Comparison of ENCODE assay signal across 23 cellular contexts in the genomic region with DNA sequence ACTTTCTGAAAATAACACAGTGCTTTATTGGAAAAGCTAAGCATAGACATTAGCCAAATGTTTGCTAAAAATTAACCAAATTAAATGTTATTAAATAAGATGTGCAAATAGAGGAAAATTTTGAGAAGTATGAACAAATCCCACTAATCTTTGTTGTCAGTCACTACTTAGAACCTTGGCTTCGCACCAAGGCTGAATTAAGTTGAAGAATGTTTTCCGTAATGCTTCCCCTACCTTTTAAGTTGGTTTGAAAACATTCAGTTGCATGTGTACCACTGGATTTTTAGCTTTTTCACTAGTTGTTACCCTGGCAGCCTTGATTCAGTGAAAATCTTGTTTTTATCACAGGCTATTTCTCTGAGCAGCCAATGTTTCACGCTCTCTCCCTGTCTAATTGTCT. TPM values are rescaled to one million over a fixed set of nuclear protein-coding genes. Genes with fewer than 3 reads are reported as not detected.
DNase-seq lines count a peak whose midpoint lies in the region; FAIRE-seq and TF ChIP-seq lines count a peak whose summit lies in the region.
"Had no signal": no experiment of that assay in that cellular context is flagged by ENCODE, and none has a peak within 500 bp of the region (broad histone marks: within the 10 kb centered on the region; RNA-seq: fewer than 3 reads in every experiment).

No MANE protein-coding gene starts in this region.

- no peaks in the 10 kb centered on the region for H3K27me3 ChIP-seq in CD8-positive, alpha-beta memory T cell (ENCODE audit: insufficient read depth, low read length, poor library complexity, severe bottlenecking)
- H3K27me3 ChIP-seq in adrenal gland = no peaks in the 10 kb centered on the region
- H3K27me3 ChIP-seq in H9 (ENCODE audit: insufficient read depth, low read length) = no peaks in the 10 kb centered on the region
- H3K27me3 ChIP-seq: heart left ventricle had no signal

- TF ChIP-seq CTCF in adrenal gland (IDR thresholded peaks at IDR 0.05) (no peak), H9 (conservative IDR thresholded peaks at IDR 0.05) (no peak)

- H2BK20ac ChIP-seq in H9 (ENCODE audit: low read depth, low read length, poor library complexity, severe bottlenecking) = no peak overlapping the region

- no peak overlapping the region for H2BK5ac ChIP-seq in H9 (ENCODE audit: insufficient read length, low read length)

- no peak for TF ChIP-seq POLR2A in adrenal gland (IDR thresholded peaks at IDR 0.05)

- no peak overlapping the region for H4K91ac ChIP-seq in H9 (ENCODE audit: insufficient read length, low read depth, low read length)

- H3K4me3 Mint-ChIP-seq in CD8-positive, alpha-beta memory T cell = no peak overlapping the region
- no peak overlapping the region for H3K4me3 Mint-ChIP-seq in H9
- H3K4me3 Mint-ChIP-seq: activated naive CD8-positive, alpha-beta T cell treated with anti-CD3 and anti-CD28 coated beads, Interleukin-2, amount 10 ng/mL, durations not matched to agents 7 days and 5 days; activated T-cell treated with anti-CD3 and anti-CD28 coated beads, Interleukin-2, amount 50 U/mL, for 4 hours; CD8-positive, alpha-beta T cell; mesothelial cell of epicardium; nephron progenitor cell; type B pancreatic cell had no signal

- no peak overlapping the region for H3K4ac ChIP-seq in H9 (ENCODE audit: low read depth, low read length)

- H3K14ac ChIP-seq in H9 (ENCODE audit: insufficient read depth, low read length) = no peak overlapping the region

- no peak overlapping the region for H4K8ac ChIP-seq in H9 (replicated peaks; ENCODE audit: insufficient read length, low read depth, low read length)

- H4K20me1 ChIP-seq in H9 (ENCODE audit: control insufficient read depth, insufficient read depth, insufficient read length) = no peaks in the 10 kb centered on the region

- WGBS in adrenal gland, 4 donors = 48 to 62% (median 53%) methylated on average over 3 of the region's 3 CpGs
- no CpG with 5 or more reads among the region's 3 CpGs for WGBS in H9 (ENCODE audit: extremely low coverage, insufficient read length, low lambda C conversion rate)

- no peaks in the 10 kb centered on the region for H3K9me3 Mint-ChIP-seq in CD8-positive, alpha-beta memory T cell
- peaks cover 2 to 3% of the 10 kb centered on the region in 2 experiments; a peak in 1 of 5 replicates for H3K9me3 Mint-ChIP-seq in H9
- H3K9me3 Mint-ChIP-seq: immature natural killer cell had no signal

- H3K27me3 Mint-ChIP-seq in CD8-positive, alpha-beta memory T cell = no peaks in the 10 kb centered on the region
- H3K27me3 Mint-ChIP-seq in H9 (ENCODE audit: low read depth) = no peaks in the 10 kb centered on the region
- H3K27me3 Mint-ChIP-seq: activated naive CD8-positive, alpha-beta T cell treated with anti-CD3 and anti-CD28 coated beads, Interleukin-2, amount 10 ng/mL, durations not matched to agents 7 days and 5 days; type B pancreatic cell had no signal

- H3K4me1 Mint-ChIP-seq in CD8-positive, alpha-beta memory T cell = peaks cover 27 to 64% (median 59%) of the 10 kb centered on the region in 3 donors
- peaks cover 53 to 56% of the 10 kb centered on the region in 2 experiments for H3K4me1 Mint-ChIP-seq in H9

- intact Hi-C loops in adrenal gland (cut with DNase I) = no loop called here

- no peaks in the 10 kb centered on the region for H3K79me1 ChIP-seq in H9 (ENCODE audit: insufficient read depth, low read depth, low read length, poor library complexity, severe bottlenecking)

- H3K36me3 ChIP-seq in CD8-positive, alpha-beta memory T cell (ENCODE audit: insufficient read depth, low read length) = no peaks in the 10 kb centered on the region
- no peaks in the 10 kb centered on the region for H3K36me3 ChIP-seq in adrenal gland (replicated peaks in 1 of 2)
- H3K36me3 ChIP-seq: heart left ventricle had no signal

- no peak overlapping the region for H3K4me2 ChIP-seq in H9 (ENCODE audit: insufficient read depth, insufficient read length, low read length)

- no peaks in the 10 kb centered on the region for H3K23me2 ChIP-seq in H9 (ENCODE audit: insufficient read length, low read depth, low read length, poor library complexity, severe bottlenecking)

- no peak for DNase-seq in CD8-positive, alpha-beta memory T cell
- peak in 2 of 7 donors; percentile 16 to 24 for DNase-seq in adrenal gland
- DNase-seq in substantia nigra (lab: John Stamatoyannopoulos, UW) = no peak
- no peak for DNase-seq in H9
- DNase-seq in activated CD4-positive, alpha-beta T cell treated with anti-CD3 and anti-CD28 coated beads, Interleukin-2, amount 50 U/mL, for 48 hours = no peak
- DNase-seq in GM19238 (ENCODE audit: insufficient read length, low spot score) = no peak
- no peak for DNase-seq in SKM-1 treated with dmso at 0.1 percent for 144 hours (lab: John Stamatoyannopoulos, UW; ENCODE audit: unreplicated experiment)
- DNase-seq: activated naive CD8-positive, alpha-beta T cell treated with anti-CD3 and anti-CD28 coated beads, Interleukin-2, amount 10 ng/mL, durations not matched to agents 7 days and 5 days; activated T-cell treated with anti-CD3 and anti-CD28 coated beads, Interleukin-2, amount 50 U/mL, for 4 hours; CD8-positive, alpha-beta T cell; central memory CD4-positive, alpha-beta T cell; effector memory CD4-positive, alpha-beta T cell; heart left ventricle; immature natural killer cell; NCI-H1694 treated with DMSO at 0.1 percent for 48 hours; NCI-H446 treated with DMSO at 0.1 percent for 48 hours; nephron progenitor cell; stimulated activated CD4-positive, alpha-beta T cell treated with anti-CD3 and anti-CD28 coated beads, Interleukin-12 subunit alpha, Interleukin-12 subunit beta, amount 100 ng/mL, for 4 hours; SW 1271 had no signal

- H3K9me3 ChIP-seq in CD8-positive, alpha-beta memory T cell (ENCODE audit: low read length) = no peaks in the 10 kb centered on the region
- H3K9me3 ChIP-seq in adrenal gland (replicated peaks in 1 of 3) (no peaks in the 10 kb centered on the region), H9 (ENCODE audit: control insufficient read depth, low read depth, low read length) (no peaks in the 10 kb centered on the region)
- H3K9me3 ChIP-seq: heart left ventricle had no signal

- peak; percentile 92 for FAIRE-seq in islet of Langerhans (lab: Jason Lieb, UNC)
- FAIRE-seq: K562 had no signal

- H3K27ac ChIP-seq in CD8-positive, alpha-beta memory T cell (ENCODE audit: low read depth, low read length) = no peak overlapping the region
- H3K27ac ChIP-seq in adrenal gland (peak overlapping the region; percentile 11 to 68 (median 47)), substantia nigra (ENCODE audit: low read depth, low read length, poor library complexity, severe bottlenecking) (peak overlapping the region; percentile 58), H9 (ENCODE audit: insufficient read length, low read depth, low read length) (no peak overlapping the region)

- peaks cover 6 to 17% (median 17%) of the 10 kb centered on the region in 3 donors for H3K36me3 Mint-ChIP-seq in CD8-positive, alpha-beta memory T cell
- H3K36me3 Mint-ChIP-seq in H9 (ENCODE audit: insufficient read depth in 1 of 3, low read depth in 3 of 3) = peaks cover 2 to 11% (median 4%) of the 10 kb centered on the region in 3 experiments; a peak in 6 of 7 replicates

- no peak overlapping the region for H3K9ac ChIP-seq in H9 (ENCODE audit: extremely low read depth, insufficient read length, low read length)

- no peak overlapping the region for H2AFZ ChIP-seq in H9 (ENCODE audit: low read length)

- H3K79me2 ChIP-seq in H9 (ENCODE audit: insufficient read depth, low read length) = no peaks in the 10 kb centered on the region

- H3T11ph ChIP-seq in H9 (ENCODE audit: low read length) = no peak overlapping the region

- no peak overlapping the region for H2BK12ac ChIP-seq in H9 (ENCODE audit: insufficient read length, low read depth, low read length)

- no peak overlapping the region for H3K4me3 ChIP-seq in CD8-positive, alpha-beta memory T cell (ENCODE audit: low read length)
- H3K4me3 ChIP-seq in adrenal gland = no peak overlapping the region
- H3K4me3 ChIP-seq: heart left ventricle, K562 had no signal

- no peak overlapping the region for H2AK5ac ChIP-seq in H9 (ENCODE audit: insufficient read length, low read length)

- no peak overlapping the region for H2BK15ac ChIP-seq in H9 (ENCODE audit: low read depth, low read length)

- H3K56ac ChIP-seq in H9 (ENCODE audit: insufficient read length, low read depth, low read length) = no peak overlapping the region

- H4K5ac ChIP-seq in H9 (ENCODE audit: insufficient read length, low read depth, low read length) = no peak overlapping the region

- no peak overlapping the region for H2BK120ac ChIP-seq in H9 (ENCODE audit: low read depth, low read length, poor library complexity, severe bottlenecking)

- CTCF ChIA-PET in CD8-positive, alpha-beta memory T cell (lab: Charles Lee) = no interaction called here

- H3K23ac ChIP-seq in H9 (ENCODE audit: insufficient read length, low read depth, low read length) = no peak overlapping the region

- POLR2A ChIA-PET in CD8-positive, alpha-beta memory T cell (lab: Charles Lee) = interaction anchor here (0.6 to 0.7 kb wide), 2 partner anchors 16 to 280 kb away, joined by 3 read pairs; no protein-coding TSS in a partner anchor

- H3K27ac Mint-ChIP-seq in CD8-positive, alpha-beta memory T cell = peak overlapping the region in 7 of 8 donors; percentile 17 to 75 (median 31)
- no peak overlapping the region for H3K27ac Mint-ChIP-seq in H9
- H3K27ac Mint-ChIP-seq: activated naive CD8-positive, alpha-beta T cell treated with anti-CD3 and anti-CD28 coated beads, Interleukin-2, amount 10 ng/mL, durations not matched to agents 7 days and 5 days; CD8-positive, alpha-beta T cell; mesothelial cell of epicardium; nephron progenitor cell; type B pancreatic cell had no signal

- peaks cover 11% of the 10 kb centered on the region for H3K4me1 ChIP-seq in CD8-positive, alpha-beta memory T cell (ENCODE audit: insufficient read depth, low read length)
- H3K4me1 ChIP-seq in adrenal gland (replicated peaks in 1 of 2) (peaks cover 12 to 39% of the 10 kb centered on the region in 2 donors), H9 (ENCODE audit: insufficient read depth, low read length) (peaks cover 8% of the 10 kb centered on the region; the same call in 1 of the 2 replicates)

- no peak overlapping the region for H3K18ac ChIP-seq in H9 (ENCODE audit: insufficient read length, low read depth, low read length)

RNA-seq across cellular contexts. Expression of gene BORCS5, which starts 43.0 kb away (rescaled TPM):
- 10 to 100 TPM; 36.4 to 39.7 TPM for total RNA-seq in CD8-positive, alpha-beta memory T cell
- polyA plus RNA-seq in CD8-positive, alpha-beta memory T cell = 22.0 TPM
- total RNA-seq in adrenal gland (10 to 100 TPM in 6 of 8 donors, 1 to 10 TPM in 2; 8.5 to 30.1 (median 15.1) TPM), H9 (2021) (13.4 and 13.9 TPM in 2 replicates)
- 1 to 10 TPM; 3.6 to 8.5 (median 5.5) TPM for polyA plus RNA-seq in adrenal gland

RNA-seq across cellular contexts. Expression of gene MANSC1, which starts 49.9 kb away (rescaled TPM):
- total RNA-seq in CD8-positive, alpha-beta memory T cell = under 1 TPM; 0.31 to 0.42 TPM
- 0.49 TPM for polyA plus RNA-seq in CD8-positive, alpha-beta memory T cell
- 10 to 100 TPM in 7 of 8 donors, 1 to 10 TPM in 1; 6.3 to 25.3 (median 17.4) TPM for total RNA-seq in adrenal gland
- 10 to 100 TPM in 1 of 3 donors, 1 to 10 TPM in 2; 3.9 to 24.3 (median 8.1) TPM for polyA plus RNA-seq in adrenal gland
- 9.1 and 9.8 TPM in 2 replicates for total RNA-seq in H9 (2021)
- total RNA-seq: CD8-positive, alpha-beta T cell had no signal

Comparison
In these comparisons a context has a peak if more than half of its experiments do, and no peak if none do; other contexts are left out.
1. H3K27ac ChIP-seq: peak in adrenal gland (5 of 5) and substantia nigra (single experiment); none in CD8-positive, alpha-beta memory T cell (single experiment) and H9 (single experiment).
2. H3K27ac Mint-ChIP-seq: peak in CD8-positive, alpha-beta memory T cell (7 of 8); none in H9 (0 of 3).